29 cellular contexts compared by ENCODE assay signal in the genomic region with DNA sequence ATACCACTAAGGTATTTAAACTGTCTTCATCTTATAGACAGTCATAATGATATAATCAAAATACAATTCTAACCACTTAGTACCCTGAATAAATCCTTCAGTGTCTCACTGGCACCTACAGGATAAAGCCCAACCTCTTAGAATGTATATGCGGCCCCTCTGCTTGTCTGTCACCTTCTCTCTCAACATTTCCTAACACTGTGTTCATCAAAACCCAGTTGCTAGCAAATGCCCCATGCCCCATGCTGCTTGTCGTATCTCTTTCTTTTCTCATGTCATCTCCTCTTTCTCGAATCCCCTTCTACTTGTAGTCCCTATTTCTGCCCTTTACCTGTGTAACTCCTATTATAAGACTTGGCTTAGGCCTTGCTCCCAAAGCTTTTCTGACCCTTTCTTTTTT. TPM values are rescaled to one million over a fixed set of nuclear protein-coding genes. Genes with fewer than 3 reads are reported as not detected.
A peak's percentile ranks its signal among the peaks of the same experiment; 100 is the strongest.
DNase-seq lines count a peak whose midpoint lies in the region; ATAC-seq, FAIRE-seq and TF ChIP-seq lines count a peak whose summit lies in the region.
"Had no signal": no experiment of that assay in that cellular context is flagged by ENCODE, and none has a peak within 500 bp of the region (broad histone marks: within the 10 kb centered on the region; RNA-seq: fewer than 3 reads in every experiment).

No MANE protein-coding gene starts in this region.

- peak overlapping the region; percentile 66; the same call in 1 of the 2 replicates for H2BK20ac ChIP-seq in IMR-90 (ENCODE audit: low read depth, low read length)

- H3K27ac Mint-ChIP-seq in osteocyte (ENCODE audit: unreplicated experiment), result peak overlapping the region; percentile 2
- H3K27ac Mint-ChIP-seq in activated T-cell treated with anti-CD3 and anti-CD28 coated beads, Interleukin-2, amount 50 U/mL, for 72 hours, result no peak overlapping the region
- H3K27ac Mint-ChIP-seq: activated naive CD4-positive, alpha-beta T cell treated with anti-CD3 and anti-CD28 coated beads, Interleukin-2, amount 10 ng/mL, durations not matched to agents 7 days and 5 days; activated T-helper 1 cell treated with anti-CD3 and anti-CD28 coated beads, Interleukin-12 subunit alpha, Interleukin-12 subunit beta, Interleukin-2, Interleukin-4 antibody, amounts not matched to agents 30 ng/mL and 10 ng/mL and 1 ng/mL, durations not matched to agents 14 hours and 24 hours and 36 hours; dendritic cell treated with granulocyte-macrophage colony-stimulating factor and Interleukin-4, amounts not matched to agents 40 ng/mL and 50 ng/mL, for 4 days; natural killer cell; stimulated activated naive B cell treated with anti-CD40 and anti-IgM and Interleukin-4, amounts not matched to agents 10 μg/mL and 1 μg/mL and 100 μg/mL, for 72 hours; type B pancreatic cell had no signal

- H3K27me3 ChIP-seq in IMR-90 (ENCODE audit: control insufficient read depth, insufficient read depth, low read length) (no peaks in the 10 kb centered on the region), tibial artery (no peaks in the 10 kb centered on the region), pancreas (no peaks in the 10 kb centered on the region)
- H3K27me3 ChIP-seq: ovary, right lobe of liver had no signal

- DNase-seq in IMR-90, result no peak
- peak; percentile 24 for DNase-seq in dermis blood vessel endothelial cell
- no peak for DNase-seq in osteocyte (ENCODE audit: extremely low spot score, unreplicated experiment)
- DNase-seq in tibial artery, result no peak
- no peak for DNase-seq in pancreas
- DNase-seq in activated T-cell treated with anti-CD3 and anti-CD28 coated beads, Interleukin-2, amount 50 U/mL, for 72 hours, result no peak
- DNase-seq: activated CD4-positive, alpha-beta T cell treated with anti-CD3 and anti-CD28 coated beads, Interleukin-2, amount 50 U/mL, for 48 hours; activated naive CD4-positive, alpha-beta T cell treated with anti-CD3 and anti-CD28 coated beads, Interleukin-2, amount 10 ng/mL, durations not matched to agents 7 days and 5 days; C1 segment of cervical spinal cord; caudate nucleus; COR-L47; GF-D8; natural killer cell; NCI-H1436; NCI-H446; NCI-H774; ovary; right lobe of liver; stimulated activated CD4-positive, alpha-beta T cell treated with anti-CD3 and anti-CD28 coated beads, Interleukin-15, amount 100 ng/mL, for 24 hours; stimulated activated naive B cell treated with anti-CD40 and anti-IgM and Interleukin-4, amounts not matched to agents 10 μg/mL and 1 μg/mL and 100 μg/mL, for 72 hours had no signal

- no TSS peak for BruUV-seq in IMR-90 (replicated peaks; lab: Mats Ljungman, UMichigan)

- TF ChIP-seq RAD21 in IMR-90 (IDR thresholded peaks at IDR 0.05; ENCODE audit: low read length), result no peak

- H3K23ac ChIP-seq in IMR-90 (ENCODE audit: low read depth, low read length), result peak overlapping the region; percentile 8; the same call in 1 of the 2 replicates

- no peak overlapping the region for H3K27ac ChIP-seq in IMR-90 (ENCODE audit: insufficient read depth, low read length)
- H3K27ac ChIP-seq in tibial artery, result peak overlapping the region; percentile 40 to 49
- peak overlapping the region in 1 of 4 donors; percentile 30 for H3K27ac ChIP-seq in pancreas
- H3K27ac ChIP-seq: KMS-11, ovary, right lobe of liver had no signal

- no peak overlapping the region for H2AFZ ChIP-seq in IMR-90 (replicated peaks; ENCODE audit: low read length, poor library complexity)

- no peak overlapping the region for H3K4me3 ChIP-seq in IMR-90 (ENCODE audit: insufficient read depth, low read depth, low read length)
- no peak overlapping the region for H3K4me3 ChIP-seq in tibial artery
- H3K4me3 ChIP-seq in pancreas, result no peak overlapping the region
- H3K4me3 ChIP-seq: ovary, right lobe of liver had no signal

- 0 out of 2 replicates have a peak overlapping the region, but pooled peaks have one; percentile 5 for H4K5ac ChIP-seq in IMR-90 (ENCODE audit: low read depth, low read length)

- H3K56ac ChIP-seq in IMR-90 (ENCODE audit: extremely low read depth, insufficient read depth, low read length), result no peak overlapping the region

- no peak for FAIRE-seq in pancreas (lab: Jason Lieb, UNC)
- FAIRE-seq: keratinocyte, TTC549 had no signal

- CTCF ChIA-PET in IMR-90 (lab: Yijun Ruan, JAX), result no interaction called here

- peak overlapping the region; percentile 50 for H2BK5ac ChIP-seq in IMR-90 (ENCODE audit: low read depth, low read length, poor library complexity, severe bottlenecking)

- H3K36me3 Mint-ChIP-seq in osteocyte (ENCODE audit: unreplicated experiment), result no peaks in the 10 kb centered on the region
- no peaks in the 10 kb centered on the region for H3K36me3 Mint-ChIP-seq in activated T-cell treated with anti-CD3 and anti-CD28 coated beads, Interleukin-2, amount 50 U/mL, for 72 hours (ENCODE audit: insufficient read depth in 2 of 2)
- H3K36me3 Mint-ChIP-seq: activated naive CD4-positive, alpha-beta T cell treated with anti-CD3 and anti-CD28 coated beads, Interleukin-2, amount 10 ng/mL, durations not matched to agents 7 days and 5 days; natural killer cell; stimulated activated naive B cell treated with anti-CD40 and anti-IgM and Interleukin-4, amounts not matched to agents 10 μg/mL and 1 μg/mL and 100 μg/mL, for 72 hours; type B pancreatic cell had no signal

- peaks cover 4% of the 10 kb centered on the region for H3K4me1 ChIP-seq in IMR-90 (ENCODE audit: control insufficient read depth, insufficient read depth, low read length)
- peaks cover 0 to 53% (median 19%) of the 10 kb centered on the region in 4 donors for H3K4me1 ChIP-seq in tibial artery
- peaks cover 0 to 3% (median 0%) of the 10 kb centered on the region in 3 donors for H3K4me1 ChIP-seq in pancreas

- no peak for TF ChIP-seq POLR2A in IMR-90 (IDR thresholded peaks at IDR 0.05; ENCODE audit: low read depth, low read length)

- H3K18ac ChIP-seq in IMR-90 (ENCODE audit: low read depth, low read length), result no peak overlapping the region

- dilution Hi-C loops in IMR-90 (cut with HindIII; ENCODE audit: low sequenced_read_pairs, unreplicated experiment), result no loop called here

- peak overlapping the region; percentile 60 for H3K4ac ChIP-seq in IMR-90 (ENCODE audit: low read depth, low read length)

- peak overlapping the region in 1 of 2 experiments; percentile 29; a peak in 1 of 4 replicates for H4K8ac ChIP-seq in IMR-90 (ENCODE audit: low read depth in 2 of 2, low read length in 2 of 2)

- H4K91ac ChIP-seq in IMR-90 (ENCODE audit: insufficient read depth, low read depth, low read length), result no peak overlapping the region

- 100% methylated on average over 1 of the region's 3 CpGs; no CpG with 5 or more reads in 1 of the 2 experiments for WGBS in IMR-90 (ENCODE audit: extremely low coverage in 2 of 2, insufficient read length in 1 of 2), 2 experiments
- WGBS in pancreas, 2 donors, result 88 to 92% methylated on average over 3 of the region's 3 CpGs

- H3K14ac ChIP-seq in IMR-90 (replicated peaks; ENCODE audit: low read depth, low read length), result peak overlapping the region; percentile 25

- ATAC-seq in IMR-90 (ENCODE audit: low read depth) (no peak), pancreas (no peak), GM18520 (IDR thresholded peaks at IDR 0.05; ENCODE audit: unreplicated experiment) (no peak)
- ATAC-seq in activated T-cell treated with anti-CD3 and anti-CD28 coated beads, Interleukin-2, amount 50 U/mL, for 72 hours (replicated peaks in 1 of 2), result no peak
- ATAC-seq: activated CD4-positive, CD25-positive, alpha-beta regulatory T cell treated with anti-CD3 and anti-CD28 coated beads, Interleukin-2, amount 50 U/mL, for 24 hours; natural killer cell; stimulated activated naive B cell treated with anti-CD40 and anti-IgM and Interleukin-4, amounts not matched to agents 10 μg/mL and 1 μg/mL and 100 μg/mL, for 72 hours had no signal

- 0 out of 3 replicates have a peak overlapping the region, but pooled peaks have one; percentile 41 for H2BK15ac ChIP-seq in IMR-90 (ENCODE audit: low read depth, low read length)

- no peak for TF ChIP-seq CTCF in IMR-90 (conservative IDR thresholded peaks at IDR 0.05; ENCODE audit: low read depth, low read length)
- no peak for TF ChIP-seq CTCF in osteocyte (IDR thresholded peaks at IDR 0.05)
- no peak for TF ChIP-seq CTCF in tibial artery (IDR thresholded peaks at IDR 0.05)
- TF ChIP-seq CTCF in pancreas (IDR thresholded peaks at IDR 0.05), result no peak

- H3K4me3 Mint-ChIP-seq in osteocyte (ENCODE audit: unreplicated experiment), result no peak overlapping the region
- no peak overlapping the region for H3K4me3 Mint-ChIP-seq in activated T-cell treated with anti-CD3 and anti-CD28 coated beads, Interleukin-2, amount 50 U/mL, for 72 hours
- H3K4me3 Mint-ChIP-seq: activated naive CD4-positive, alpha-beta T cell treated with anti-CD3 and anti-CD28 coated beads, Interleukin-2, amount 10 ng/mL, durations not matched to agents 7 days and 5 days; activated T-helper 1 cell treated with anti-CD3 and anti-CD28 coated beads, Interleukin-12 subunit alpha, Interleukin-12 subunit beta, Interleukin-2, Interleukin-4 antibody, amounts not matched to agents 30 ng/mL and 10 ng/mL and 1 ng/mL, durations not matched to agents 14 hours and 24 hours and 36 hours; dendritic cell treated with granulocyte-macrophage colony-stimulating factor and Interleukin-4, amounts not matched to agents 40 ng/mL and 50 ng/mL, for 4 days; natural killer cell; stimulated activated naive B cell treated with anti-CD40 and anti-IgM and Interleukin-4, amounts not matched to agents 10 μg/mL and 1 μg/mL and 100 μg/mL, for 72 hours; type B pancreatic cell had no signal

- H3K9me1 ChIP-seq in IMR-90 (ENCODE audit: insufficient read depth, low read length), result peaks cover 3% of the 10 kb centered on the region

- in situ Hi-C loops in IMR-90 (cut with MboI; ENCODE audit: low sequenced_read_pairs), result no loop called here

- peak overlapping the region; percentile 71; the same call in 1 of the 2 replicates for H2BK120ac ChIP-seq in IMR-90 (ENCODE audit: low read depth, low read length)

- no peak overlapping the region for H3K9ac ChIP-seq in IMR-90 (ENCODE audit: low read depth, low read length)
- H3K9ac ChIP-seq: KMS-11 had no signal

- no peaks in the 10 kb centered on the region for H4K20me1 ChIP-seq in IMR-90 (ENCODE audit: insufficient read depth, low read length)

- POLR2A ChIA-PET in IMR-90 (lab: Charles Lee; ENCODE audit: unreplicated experiment), result interaction anchor here (0.6 kb wide), 1 partner anchor 123 kb away, joined by 3 read pairs; no protein-coding TSS in a partner anchor

- H3K4me1 Mint-ChIP-seq in osteocyte (ENCODE audit: unreplicated experiment), result peaks cover 37% of the 10 kb centered on the region
- no peaks in the 10 kb centered on the region for H3K4me1 Mint-ChIP-seq in activated T-cell treated with anti-CD3 and anti-CD28 coated beads, Interleukin-2, amount 50 U/mL, for 72 hours (ENCODE audit: low read depth)
- H3K4me1 Mint-ChIP-seq: activated naive CD4-positive, alpha-beta T cell treated with anti-CD3 and anti-CD28 coated beads, Interleukin-2, amount 10 ng/mL, durations not matched to agents 7 days and 5 days; natural killer cell; stimulated activated naive B cell treated with anti-CD40 and anti-IgM and Interleukin-4, amounts not matched to agents 10 μg/mL and 1 μg/mL and 100 μg/mL, for 72 hours had no signal

- no peak overlapping the region; the same call in 1 of the 2 replicates for H2AK5ac ChIP-seq in IMR-90 (ENCODE audit: low read depth, low read length)

- H3K9me3 Mint-ChIP-seq in osteocyte (ENCODE audit: unreplicated experiment), result no peaks in the 10 kb centered on the region
- no peaks in the 10 kb centered on the region for H3K9me3 Mint-ChIP-seq in activated T-cell treated with anti-CD3 and anti-CD28 coated beads, Interleukin-2, amount 50 U/mL, for 72 hours
- H3K9me3 Mint-ChIP-seq: activated naive CD4-positive, alpha-beta T cell treated with anti-CD3 and anti-CD28 coated beads, Interleukin-2, amount 10 ng/mL, durations not matched to agents 7 days and 5 days; activated T-helper 1 cell treated with anti-CD3 and anti-CD28 coated beads, Interleukin-12 subunit alpha, Interleukin-12 subunit beta, Interleukin-2, Interleukin-4 antibody, amounts not matched to agents 30 ng/mL and 10 ng/mL and 1 ng/mL, durations not matched to agents 14 hours and 24 hours and 36 hours; dendritic cell treated with granulocyte-macrophage colony-stimulating factor and Interleukin-4, amounts not matched to agents 40 ng/mL and 50 ng/mL, for 4 days; stimulated activated naive B cell treated with anti-CD40 and anti-IgM and Interleukin-4, amounts not matched to agents 10 μg/mL and 1 μg/mL and 100 μg/mL, for 72 hours had no signal

- H3K79me1 ChIP-seq in IMR-90 (ENCODE audit: low read depth in 1 of 2, low read length in 2 of 2), result no peaks in the 10 kb centered on the region

- H3K27me3 Mint-ChIP-seq in osteocyte (ENCODE audit: unreplicated experiment), result no peaks in the 10 kb centered on the region
- H3K27me3 Mint-ChIP-seq in activated T-cell treated with anti-CD3 and anti-CD28 coated beads, Interleukin-2, amount 50 U/mL, for 72 hours (ENCODE audit: low read depth), result no peaks in the 10 kb centered on the region
- H3K27me3 Mint-ChIP-seq: activated naive CD4-positive, alpha-beta T cell treated with anti-CD3 and anti-CD28 coated beads, Interleukin-2, amount 10 ng/mL, durations not matched to agents 7 days and 5 days; dendritic cell treated with granulocyte-macrophage colony-stimulating factor and Interleukin-4, amounts not matched to agents 40 ng/mL and 50 ng/mL, for 4 days; stimulated activated naive B cell treated with anti-CD40 and anti-IgM and Interleukin-4, amounts not matched to agents 10 μg/mL and 1 μg/mL and 100 μg/mL, for 72 hours; type B pancreatic cell had no signal

- H3K4me2 ChIP-seq in IMR-90 (ENCODE audit: low read depth, low read length), result no peak overlapping the region
- H3K4me2 ChIP-seq: KMS-11 had no signal

- H3K36me3 ChIP-seq in IMR-90 (ENCODE audit: control insufficient read depth, insufficient read depth, low read length) (no peaks in the 10 kb centered on the region), tibial artery (no peaks in the 10 kb centered on the region), pancreas (no peaks in the 10 kb centered on the region)
- H3K36me3 ChIP-seq: ovary, right lobe of liver had no signal

- no peak overlapping the region for H2AK9ac ChIP-seq in IMR-90 (replicated peaks; ENCODE audit: low read depth, low read length, poor library complexity)

- intact Hi-C loops in IMR-90 (cut with micrococcal nuclease), result loop anchor here (2.0 kb wide), 1 partner anchor 43 kb away; no protein-coding TSS in a partner anchor
- intact Hi-C loops in tibial artery (cut with DNase I; ENCODE audit: low total_unique reads), result no loop called here
- intact Hi-C loops in pancreas (cut with DNase I), result no loop called here

- H3K9me3 ChIP-seq in IMR-90 (ENCODE audit: control insufficient read depth, insufficient read depth, low read length) (no peaks in the 10 kb centered on the region), tibial artery (no peaks in the 10 kb centered on the region), pancreas (no peaks in the 10 kb centered on the region)
- H3K9me3 ChIP-seq: ovary, right lobe of liver had no signal

RNA-seq across cellular contexts. Expression of a gene that starts 24.6 kb away (rescaled TPM):
- total RNA-seq in IMR-90 (2012; rRNA removed), result 2.8 and 3.8 TPM in 2 replicates
- 3.9 and 4.4 TPM in 2 replicates for polyA plus RNA-seq in IMR-90 (2012; rRNA removed)
- polyA plus RNA-seq in IMR-90 (2012; cell fraction: cytosol; rRNA removed), result 1.9 and 4.5 TPM in 2 replicates
- polyA plus RNA-seq in IMR-90 (2012; cell fraction: nucleus; rRNA removed; ENCODE audit: low replicate concordance), result 3.1 and 11.8 TPM in 2 replicates
- 655 and 677 TPM in 2 replicates for total RNA-seq in dermis blood vessel endothelial cell
- total RNA-seq in osteocyte, result 43.4 and 44.3 TPM in 2 replicates
- total RNA-seq in pancreas, result 10 to 100 TPM; 11.0 to 28.2 (median 15.9) TPM
- polyA plus RNA-seq in pancreas, result 10 to 100 TPM in 1 of 2 donors, 1 to 10 TPM in 1; 5.6 to 12.6 TPM
- not detected for total RNA-seq in activated T-cell treated with anti-CD3 and anti-CD28 coated beads, Interleukin-2, amount 50 U/mL, for 72 hours
- total RNA-seq: activated T-helper 1 cell treated with anti-CD3 and anti-CD28 coated beads, Interleukin-12 subunit alpha, Interleukin-12 subunit beta, Interleukin-2, Interleukin-4 antibody, amounts not matched to agents 30 ng/mL and 10 ng/mL and 1 ng/mL, durations not matched to agents 14 hours and 24 hours and 36 hours; T-helper 1 cell treated with Interleukin-12 subunit alpha and Interleukin-12 subunit beta and Interleukin-4 antibody, amounts not matched to agents 30 ng/mL and 1 ng/mL, for 36 hours had no signal

Comparison
In these comparisons a context has a peak if more than half of its experiments do, and no peak if none do; other contexts are left out.
1. RNA of a gene that starts 24.6 kb away (total RNA-seq): 655 to 677 TPM in dermis blood vessel endothelial cell; 43.4 to 44.3 TPM in osteocyte, 11.0 to 28.2 TPM in pancreas, 2.8 to 3.8 TPM in IMR-90 and not detected in activated T-cell treated with anti-CD3 and anti-CD28 coated beads, Interleukin-2, amount 50 U/mL, for 72 hours; every median in the first group is over 10 times any median in the second.